In genomic region chr16:8110572-8111514, GRCh38 we compare ENCODE assay signal across 1 cellular context.
TF ChIP-seq lines count a peak whose summit lies in the region.

No MANE protein-coding gene starts in this region.

TF ChIP-seq in K562, 482 proteins besides CTCF, POLR2A, EP300 and RAD21 (continued from another document and continues in another):
- TF ChIP-seq CHD7 (IDR thresholded peaks at IDR 0.05; ENCODE audit: low read depth, low read length) (no peak), ZNF24 (IDR thresholded peaks at IDR 0.05) (peak; percentile 41; the same call in 1 of the 2 replicates), DPF2 (IDR thresholded peaks at IDR 0.05) (peak; percentile 16; the same call in 1 of the 2 replicates), NELFE (IDR thresholded peaks at IDR 0.05; ENCODE audit: insufficient read depth, insufficient read length) (no peak), SAFB2 (IDR thresholded peaks at IDR 0.05; ENCODE audit: borderline replicate concordance, low read depth, low read length, severe bottlenecking) (no peak), L3MBTL2 (IDR thresholded peaks at IDR 0.05) (peak; percentile 79), SMARCA4 (IDR thresholded peaks at IDR 0.05) (peak; percentile 64; the same call in 1 of the 2 replicates), BACH1 (tag; IDR thresholded peaks at IDR 0.05) (no peak), NFXL1 (CRISPR knock-in tag; IDR thresholded peaks at IDR 0.05) (no peak), RBFOX2 (IDR thresholded peaks at IDR 0.05; ENCODE audit: low read depth, low read length) (peak; percentile 67), ESRRA (IDR thresholded peaks at IDR 0.05; ENCODE audit: borderline replicate concordance, low read depth) (0 out of 2 replicates have a peak, but pooled peaks have one; percentile 38), PREB (CRISPR knock-in tag; IDR thresholded peaks at IDR 0.05) (no peak), MGA (IDR thresholded peaks at IDR 0.05) (peak; percentile 77), NFRKB (IDR thresholded peaks at IDR 0.05; ENCODE audit: low read depth) (peak; percentile 65), ZNF347 (CRISPR knock-in tag; IDR thresholded peaks at IDR 0.05; ENCODE audit: low read depth) (no peak), TEAD4 (IDR thresholded peaks at IDR 0.05; ENCODE audit: low read length) (no peak; the same call in 1 of the 2 replicates), TEAD4 (CRISPR knock-in tag; IDR thresholded peaks at IDR 0.05; ENCODE audit: borderline replicate concordance) (no peak), HMG20B (CRISPR knock-in tag; IDR thresholded peaks at IDR 0.05) (no peak), SMC3 (conservative IDR thresholded peaks at IDR 0.05; ENCODE audit: insufficient read depth, low read depth, low read length) (no peak), ZNF140 (CRISPR knock-in tag; IDR thresholded peaks at IDR 0.05) (no peak), ZNF212 (CRISPR knock-in tag; IDR thresholded peaks at IDR 0.05) (no peak), MED1 (CRISPR knock-in tag; IDR thresholded peaks at IDR 0.05; ENCODE audit: borderline replicate concordance) (no peak), SNIP1 (IDR thresholded peaks at IDR 0.05; ENCODE audit: low read depth) (no peak), ZNF668 (CRISPR knock-in tag; IDR thresholded peaks at IDR 0.05) (no peak), CREB3L1 (IDR thresholded peaks at IDR 0.05; ENCODE audit: borderline replicate concordance, low read depth) (no peak; the same call in 1 of the 2 replicates), ZNF274 (IDR thresholded peaks at IDR 0.05; ENCODE audit: borderline replicate concordance, low read depth, low read length) (no peak), ZNF239 (CRISPR knock-in tag; IDR thresholded peaks at IDR 0.05) (no peak)
- TF ChIP-seq, protein P1, sequence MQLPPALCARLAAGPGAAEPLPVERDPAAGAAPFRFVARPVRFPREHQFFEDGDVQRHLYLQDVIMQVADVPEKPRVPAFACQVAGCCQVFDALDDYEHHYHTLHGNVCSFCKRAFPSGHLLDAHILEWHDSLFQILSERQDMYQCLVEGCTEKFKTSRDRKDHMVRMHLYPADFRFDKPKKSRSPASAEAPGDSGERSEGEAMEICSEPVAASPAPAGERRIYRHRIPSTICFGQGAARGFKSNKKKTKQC (CRISPR knock-in tag; IDR thresholded peaks at IDR 0.05), result no peak
- TF ChIP-seq, protein P2, sequence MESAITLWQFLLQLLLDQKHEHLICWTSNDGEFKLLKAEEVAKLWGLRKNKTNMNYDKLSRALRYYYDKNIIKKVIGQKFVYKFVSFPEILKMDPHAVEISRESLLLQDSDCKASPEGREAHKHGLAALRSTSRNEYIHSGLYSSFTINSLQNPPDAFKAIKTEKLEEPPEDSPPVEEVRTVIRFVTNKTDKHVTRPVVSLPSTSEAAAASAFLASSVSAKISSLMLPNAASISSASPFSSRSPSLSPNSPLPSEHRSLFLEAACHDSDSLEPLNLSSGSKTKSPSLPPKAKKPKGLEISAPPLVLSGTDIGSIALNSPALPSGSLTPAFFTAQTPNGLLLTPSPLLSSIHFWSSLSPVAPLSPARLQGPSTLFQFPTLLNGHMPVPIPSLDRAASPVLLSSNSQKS (CRISPR knock-in tag; IDR thresholded peaks at IDR 0.05), result no peak
